In genomic region chr4:786861-787300, GRCh38 we compare ENCODE assay signal across 1 cellular context.
TF ChIP-seq lines count a peak whose summit lies in the region.

No MANE protein-coding gene starts in this region.

TF ChIP-seq in H1, 55 proteins besides CTCF, POLR2A, EP300 and RAD21 (continued from another document):
- TF ChIP-seq, protein P1, sequence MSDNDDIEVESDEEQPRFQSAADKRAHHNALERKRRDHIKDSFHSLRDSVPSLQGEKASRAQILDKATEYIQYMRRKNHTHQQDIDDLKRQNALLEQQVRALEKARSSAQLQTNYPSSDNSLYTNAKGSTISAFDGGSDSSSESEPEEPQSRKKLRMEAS (IDR thresholded peaks at IDR 0.05) = no peak
